ENCODE assay signal across 11 cellular contexts in genomic region chr10:50501899-50502556, GRCh38.
A peak's percentile ranks its signal among the peaks of the same experiment; 100 is the strongest.
DNase-seq lines count a peak whose midpoint lies in the region; ATAC-seq, FAIRE-seq and TF ChIP-seq lines count a peak whose summit lies in the region.
"Had no signal": no experiment of that assay in that cellular context is flagged by ENCODE, and none has a peak within 500 bp of the region (broad histone marks: within the 10 kb centered on the region; RNA-seq: fewer than 3 reads in every experiment).

No MANE protein-coding gene starts in this region.

- no peak for TF ChIP-seq CTCF in right lobe of liver (IDR thresholded peaks at IDR 0.05)
- TF ChIP-seq CTCF in endothelial cell (IDR thresholded peaks at IDR 0.05; ENCODE audit: unreplicated experiment): no peak

- peak overlapping the region; percentile 81 for H3K27ac Mint-ChIP-seq in T-helper 17 cell
- no peak overlapping the region for H3K27ac Mint-ChIP-seq in endothelial cell (ENCODE audit: unreplicated experiment)

- intact Hi-C loops in right lobe of liver (cut with DNase I): no loop called here

- no peak overlapping the region for H3K4me3 ChIP-seq in right lobe of liver

- peak; percentile 60 for ATAC-seq in T-helper 17 cell
- ATAC-seq in right lobe of liver: peak; percentile 54 to 88 (median 78)

- no peaks in the 10 kb centered on the region for H3K27me3 ChIP-seq in right lobe of liver

- H3K9me3 Mint-ChIP-seq in endothelial cell (ENCODE audit: unreplicated experiment): no peaks in the 10 kb centered on the region

- 25% methylated on average over 1 of the region's 1 CpG for WGBS in right lobe of liver (ENCODE audit: insufficient coverage, low coverage, low lambda C conversion rate, missing lambda C conversion rate)

- no peak overlapping the region for H3K27ac ChIP-seq in right lobe of liver
- H3K27ac ChIP-seq: HL-60 had no signal

- H3K4me1 ChIP-seq in right lobe of liver: no peaks in the 10 kb centered on the region

- H3K27me3 Mint-ChIP-seq in T-helper 17 cell: no peaks in the 10 kb centered on the region
- H3K27me3 Mint-ChIP-seq in endothelial cell (ENCODE audit: unreplicated experiment): peaks cover 1% of the 10 kb centered on the region

- H3K36me3 Mint-ChIP-seq in T-helper 17 cell (ENCODE audit: low read depth): no peaks in the 10 kb centered on the region
- H3K36me3 Mint-ChIP-seq in endothelial cell (ENCODE audit: low read depth, unreplicated experiment): no peaks in the 10 kb centered on the region

- peaks cover 30% of the 10 kb centered on the region for H3K4me1 Mint-ChIP-seq in T-helper 17 cell
- peaks cover 6% of the 10 kb centered on the region for H3K4me1 Mint-ChIP-seq in endothelial cell (ENCODE audit: unreplicated experiment)

- no peak for TF ChIP-seq POLR2A in right lobe of liver (IDR thresholded peaks at IDR 0.05)

- H3K9me3 ChIP-seq in T-helper 17 cell (ENCODE audit: control insufficient read depth, low read length, poor library complexity, severe bottlenecking) (no peaks in the 10 kb centered on the region), right lobe of liver (no peaks in the 10 kb centered on the region)

- DNase-seq in GM18507 (ENCODE audit: extremely low spot score, insufficient read length, low read depth) (no peak), H4 (ENCODE audit: low spot score) (peak; percentile 23), T-helper 17 cell (no peak), right lobe of liver (peak in 1 of 3 donors; percentile 53), SHP77 treated with DMSO at 0.1 percent for 48 hours (lab: John Stamatoyannopoulos, UW) (no peak), NCI-H2081 treated with DMSO at 0.1 percent for 48 hours (lab: John Stamatoyannopoulos, UW) (no peak), endothelial cell (ENCODE audit: low spot score) (no peak), NCI-H2081 (lab: John Stamatoyannopoulos, UW) (no peak)
- DNase-seq: amygdala, small intestine had no signal

- no peaks in the 10 kb centered on the region for H3K36me3 ChIP-seq in right lobe of liver

- H3K4me3 Mint-ChIP-seq in T-helper 17 cell: no peak overlapping the region
- no peak overlapping the region for H3K4me3 Mint-ChIP-seq in endothelial cell (ENCODE audit: unreplicated experiment)

- peak; percentile 71 for FAIRE-seq in GM18507 (lab: Jason Lieb, UNC)
- FAIRE-seq: small intestine had no signal
